Comparison of ENCODE assay signal across 10 cellular contexts in genomic region chr11:84800755-84801346, GRCh38.
A peak's percentile ranks its signal among the peaks of the same experiment; 100 is the strongest.
DNase-seq lines count a peak whose midpoint lies in the region; ATAC-seq and TF ChIP-seq lines count a peak whose summit lies in the region.
"Had no signal": no experiment of that assay in that cellular context is flagged by ENCODE, and none has a peak within 500 bp of the region (broad histone marks: within the 10 kb centered on the region; RNA-seq: fewer than 3 reads in every experiment).

No MANE protein-coding gene starts in this region.

- H3K27me3 ChIP-seq in BE2C: peaks cover 5% of the 10 kb centered on the region

- no peak for ATAC-seq in HG03095 (IDR thresholded peaks at IDR 0.05; ENCODE audit: unreplicated experiment)
- no peak for ATAC-seq in HG03432 (IDR thresholded peaks at IDR 0.05; ENCODE audit: unreplicated experiment)
- no peak for ATAC-seq in GM21825 (IDR thresholded peaks at IDR 0.05; ENCODE audit: unreplicated experiment)

- H3K36me3 ChIP-seq in BE2C: no peaks in the 10 kb centered on the region

- TF ChIP-seq CTCF in BE2C (IDR thresholded peaks at IDR 0.05; ENCODE audit: low read depth, low read length): 0 out of 2 replicates have a peak, but pooled peaks have one; percentile 28

- H3K9me3 ChIP-seq in BE2C: no peaks in the 10 kb centered on the region

- DNase-seq in BE2C: no peak
- DNase-seq in HuH-7 (ENCODE audit: low spot score): peak; percentile 5
- peak; percentile 14 for DNase-seq in amniotic stem cell (lab: John Stamatoyannopoulos, UW)
- peak; percentile 20 for DNase-seq in medulla oblongata (ENCODE audit: extremely low spot score)
- DNase-seq in NCI-H226: no peak
- DNase-seq: islet precursor cell, RPMI8226 had no signal

- no peak overlapping the region for H3K4me3 ChIP-seq in BE2C (ENCODE audit: low read depth, low read length)

- H3K4me1 ChIP-seq in BE2C: no peaks in the 10 kb centered on the region

Comparison
In these comparisons a context has a peak if more than half of its experiments do, and no peak if none do; other contexts are left out.
1. DNase-seq: peak in HuH-7 (single experiment), amniotic stem cell (single experiment) and medulla oblongata (single experiment); none in BE2C (single experiment) and NCI-H226 (single experiment).